In the genomic region with DNA sequence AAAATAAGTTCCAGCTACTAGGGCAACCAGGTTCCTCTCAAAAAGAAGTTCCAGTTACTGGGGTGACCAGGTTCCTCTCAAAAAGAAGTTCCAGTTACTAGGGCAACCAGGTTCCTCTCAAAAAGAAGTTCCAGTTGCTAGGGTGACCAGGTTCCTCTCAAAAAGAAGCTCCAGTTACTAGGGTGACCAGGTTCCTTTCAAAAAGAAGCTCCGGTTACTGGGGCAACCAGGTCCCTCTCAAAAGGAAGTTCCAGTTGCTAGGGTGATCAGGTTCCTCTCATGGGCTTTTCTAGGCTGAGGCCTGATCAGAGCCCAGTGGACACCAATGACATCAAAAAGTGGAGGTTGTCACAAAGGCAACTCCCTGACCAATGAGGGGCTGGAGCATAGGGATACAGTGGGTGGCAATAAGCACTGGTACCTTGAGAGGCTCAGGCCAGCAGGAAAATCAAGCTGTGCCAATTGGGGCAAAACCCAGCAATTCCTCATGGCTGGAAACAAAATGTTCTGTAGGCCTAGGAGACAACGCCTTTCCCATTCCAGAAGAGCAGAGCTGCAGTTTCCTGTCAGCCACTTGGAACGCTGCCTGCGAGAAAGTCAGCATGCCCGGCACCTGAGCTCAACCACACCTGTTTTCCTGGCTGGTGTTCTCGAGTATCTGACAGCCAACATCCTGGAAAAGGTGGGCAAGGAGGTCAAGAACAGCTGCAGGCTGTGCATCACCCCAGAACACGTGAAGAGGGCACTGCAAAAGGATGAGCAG, we compare ENCODE assay signal across 10 cellular contexts. TPM values are rescaled to one million over a fixed set of nuclear protein-coding genes. Genes with fewer than 3 reads are reported as not detected.
DNase-seq lines count a peak whose midpoint lies in the region; ATAC-seq and TF ChIP-seq lines count a peak whose summit lies in the region.
"Had no signal": no experiment of that assay in that cellular context is flagged by ENCODE, and none has a peak within 500 bp of the region (broad histone marks: within the 10 kb centered on the region; RNA-seq: fewer than 3 reads in every experiment).

No MANE protein-coding gene starts in this region.

- H3K9me3 ChIP-seq in osteoblast (ENCODE audit: low read depth, low read length) (no peaks in the 10 kb centered on the region), HAP-1 (no peaks in the 10 kb centered on the region)

- H3K79me2 ChIP-seq in osteoblast (ENCODE audit: insufficient read depth, low read length) = no peaks in the 10 kb centered on the region

- no peak overlapping the region for H3K4me3 ChIP-seq in GM06990 (replicated peaks; ENCODE audit: low read depth, low read length)
- no peak overlapping the region for H3K4me3 ChIP-seq in osteoblast (ENCODE audit: insufficient read depth, low read length)
- H3K4me3 ChIP-seq in HAP-1 = no peak overlapping the region

- ATAC-seq in GM21723 (IDR thresholded peaks at IDR 0.05; ENCODE audit: unreplicated experiment) = peak; percentile 60

- no peaks in the 10 kb centered on the region for H4K20me1 ChIP-seq in osteoblast (ENCODE audit: insufficient read depth, low read length)

- no peaks in the 10 kb centered on the region for H3K36me3 ChIP-seq in GM06990 (ENCODE audit: control insufficient read depth, insufficient read depth, low read length)
- no peaks in the 10 kb centered on the region for H3K36me3 ChIP-seq in osteoblast (ENCODE audit: insufficient read depth, low read length)
- H3K36me3 ChIP-seq in HAP-1 (replicated peaks) = no peaks in the 10 kb centered on the region

- no peak for TF ChIP-seq CTCF in GM06990 (IDR thresholded peaks at IDR 0.05; ENCODE audit: insufficient read depth, low read length, poor library complexity, severe bottlenecking)
- TF ChIP-seq CTCF in osteoblast (IDR thresholded peaks at IDR 0.05; ENCODE audit: extremely low read depth, low read depth, low read length) = no peak

- no peaks in the 10 kb centered on the region for H3K27me3 ChIP-seq in GM06990 (replicated peaks; ENCODE audit: control insufficient read depth, insufficient read depth, low read length)
- H3K27me3 ChIP-seq in osteoblast (ENCODE audit: insufficient read depth, low read length) = no peaks in the 10 kb centered on the region
- H3K27me3 ChIP-seq in HAP-1 (ENCODE audit: low read depth) = no peaks in the 10 kb centered on the region

- peaks cover 4% of the 10 kb centered on the region for H3K4me1 ChIP-seq in osteoblast (ENCODE audit: insufficient read depth, low read length)
- H3K4me1 ChIP-seq in HAP-1 = no peaks in the 10 kb centered on the region

- H2AFZ ChIP-seq in osteoblast (ENCODE audit: low read length) = no peak overlapping the region

- no peak overlapping the region for H3K4me2 ChIP-seq in osteoblast (ENCODE audit: insufficient read depth, low read length)

- DNase-seq in GM06990 (ENCODE audit: extremely low read depth, insufficient read length) = peak; percentile 20
- DNase-seq in NCI-H2171 (lab: John Stamatoyannopoulos, UW) = peak; percentile 4
- peak; percentile 71 for DNase-seq in iPS-NIHi7 (ENCODE audit: extremely low spot score)
- DNase-seq in AG20443 (ENCODE audit: low spot score) = no peak
- no peak for DNase-seq in osteoblast (ENCODE audit: insufficient read length, low spot score, missing footprints)
- DNase-seq in kidney glomerular epithelial cell (lab: John Stamatoyannopoulos, UW) = no peak
- no peak for DNase-seq in HAP-1 (ENCODE audit: low spot score in 2 of 2)

- in situ Hi-C loops in HAP-1 (cut with MboI; ENCODE audit: low sequenced_read_pairs) = no loop called here

- no peak overlapping the region for H3K27ac ChIP-seq in osteoblast (ENCODE audit: low read depth, low read length)

RNA-seq across cellular contexts. Expression of gene SYTL5, which starts 12.3 kb away (rescaled TPM):
- under 0.01 TPM in 2 replicates for total RNA-seq in osteoblast
- total RNA-seq: activated T-helper 2 cell treated with anti-CD3 and anti-CD28 coated beads, Interferon-gamma antibody, Interleukin-2, Interleukin-4, amounts not matched to agents 10 μg/mL and 5 μg/mL and 100 μg/mL, durations not matched to agents 14 hours and 24 hours and 36 hours; skeletal muscle tissue had no signal

Comparison
In these comparisons a context has a peak if more than half of its experiments do, and no peak if none do; other contexts are left out.
1. DNase-seq: peak in GM06990 (single experiment), NCI-H2171 (single experiment) and iPS-NIHi7 (single experiment); none in AG20443 (single experiment), osteoblast (single experiment), kidney glomerular epithelial cell (single experiment) and HAP-1 (0 of 2).